Comparison of ENCODE assay signal across 1 cellular context in genomic region chr12:31626270-31626669, GRCh38.
TF ChIP-seq lines count a peak whose summit lies in the region.

No MANE protein-coding gene starts in this region.

TF ChIP-seq in WTC11, 78 proteins besides CTCF, POLR2A, EP300 and RAD21 (continued from another document):
- TF ChIP-seq PREB (CRISPR knock-in tag; IDR thresholded peaks at IDR 0.05; ENCODE audit: borderline replicate concordance) (no peak), AR (CRISPR knock-in tag; IDR thresholded peaks at IDR 0.05) (no peak), MAX (CRISPR knock-in tag; IDR thresholded peaks at IDR 0.05) (no peak), HMGA2 (CRISPR knock-in tag; IDR thresholded peaks at IDR 0.05) (no peak), GTF2I (CRISPR knock-in tag; conservative IDR thresholded peaks at IDR 0.05) (no peak), ZSCAN18 (CRISPR knock-in tag; IDR thresholded peaks at IDR 0.05) (no peak), E2F1 (CRISPR knock-in tag; IDR thresholded peaks at IDR 0.05) (no peak)
TF ChIP-seq in WTC11: peak in this region for 0.
